In genomic region chr2:17877811-17878221, GRCh38 we compare ENCODE assay signal across 8 cellular contexts. TPM values are rescaled to one million over a fixed set of nuclear protein-coding genes. Genes with fewer than 3 reads are reported as not detected.
DNase-seq lines count a peak whose midpoint lies in the region; TF ChIP-seq lines count a peak whose summit lies in the region.

No MANE protein-coding gene starts in this region.

- H2BK5ac ChIP-seq in mesenchymal stem cell (ENCODE audit: low read depth, low read length, poor library complexity, severe bottlenecking) = no peak overlapping the region

- no peak overlapping the region for H3K27ac ChIP-seq in mesenchymal stem cell (ENCODE audit: low read length, poor library complexity, severe bottlenecking)

- H2BK12ac ChIP-seq in mesenchymal stem cell (ENCODE audit: low read length in 2 of 2) = no peak overlapping the region

- no peak overlapping the region for H3K4ac ChIP-seq in mesenchymal stem cell (ENCODE audit: low read depth in 1 of 2, low read length in 2 of 2)

- no peak overlapping the region for H3K9ac ChIP-seq in mesenchymal stem cell (ENCODE audit: low read length)

- H4K91ac ChIP-seq in mesenchymal stem cell (ENCODE audit: low read length) = no peak overlapping the region

- no peak overlapping the region for H3K14ac ChIP-seq in mesenchymal stem cell (ENCODE audit: low read length in 2 of 2)

- no peak overlapping the region for H2BK120ac ChIP-seq in mesenchymal stem cell (ENCODE audit: low read depth, low read length)

- H3K36me3 ChIP-seq in H7 (replicated peaks; ENCODE audit: control insufficient read depth, insufficient read depth, low read length) (no peaks in the 10 kb centered on the region), mesenchymal stem cell (ENCODE audit: control insufficient read depth in 1 of 2, insufficient read depth in 2 of 2, low read depth in 1 of 2, low read length in 2 of 2) (no peaks in the 10 kb centered on the region)

- DNase-seq in NCI-H2227 (lab: John Stamatoyannopoulos, UW; ENCODE audit: unreplicated experiment) (peak; percentile 36), NCI-H2227 treated with DMSO at 0.1 percent for 48 hours (lab: John Stamatoyannopoulos, UW) (no peak), H7 (peak; percentile 67), NB4 (ENCODE audit: low read depth) (peak; percentile 38), cardiac fibroblast (ENCODE audit: low read depth in 2 of 2) (peak in 1 of 2 donors; percentile 9), mesenchymal stem cell (peak; percentile 26), NCI-H1048 (lab: John Stamatoyannopoulos, UW) (no peak), NCI-H446 (lab: John Stamatoyannopoulos, UW) (no peak)

- H3K79me1 ChIP-seq in mesenchymal stem cell (replicated peaks; ENCODE audit: low read length, poor library complexity, severe bottlenecking) = peaks cover 14% of the 10 kb centered on the region

- TF ChIP-seq CTCF in NB4 (IDR thresholded peaks at IDR 0.05; ENCODE audit: low read depth, low read length) (no peak), cardiac fibroblast (IDR thresholded peaks at IDR 0.05; ENCODE audit: low read depth, low read length) (no peak)

- WGBS in mesenchymal stem cell = 4% methylated on average over 20 of the region's 20 CpGs

- H3K4me3 ChIP-seq in H7 (ENCODE audit: insufficient read depth, low read depth, low read length) = peak overlapping the region; percentile 56
- no peak overlapping the region for H3K4me3 ChIP-seq in NB4 (ENCODE audit: low read depth, low read length)
- peak overlapping the region; percentile 9 to 48 for H3K4me3 ChIP-seq in cardiac fibroblast (replicated peaks in 1 of 2; ENCODE audit: low read depth in 2 of 2, low read length in 2 of 2)
- H3K4me3 ChIP-seq in mesenchymal stem cell (ENCODE audit: insufficient read depth in 1 of 2, low read depth in 1 of 2, low read length in 2 of 2) = peak overlapping the region; percentile 63 to 82

- TF ChIP-seq POLR2A in NB4 (IDR thresholded peaks at IDR 0.05; ENCODE audit: extremely low read depth, insufficient read length) = no peak

- H3K18ac ChIP-seq in mesenchymal stem cell (ENCODE audit: low read depth in 1 of 2, low read length in 2 of 2) = no peak overlapping the region

- no peak overlapping the region for H2BK15ac ChIP-seq in mesenchymal stem cell (ENCODE audit: low read depth, poor library complexity, severe bottlenecking)

- no peak overlapping the region for H3K23ac ChIP-seq in mesenchymal stem cell (ENCODE audit: low read length in 2 of 2)

- H2AFZ ChIP-seq in mesenchymal stem cell (ENCODE audit: low read depth, low read length) = peak overlapping the region; percentile 58

- H3K4me1 ChIP-seq in mesenchymal stem cell (ENCODE audit: control insufficient read depth, insufficient read depth, low read depth, low read length) = peaks cover 17% of the 10 kb centered on the region

- no peaks in the 10 kb centered on the region for H3K9me3 ChIP-seq in mesenchymal stem cell (ENCODE audit: control insufficient read depth, low read length)

- H2AK5ac ChIP-seq in mesenchymal stem cell (ENCODE audit: low read length, severe bottlenecking) = no peak overlapping the region

- H4K8ac ChIP-seq in mesenchymal stem cell (ENCODE audit: low read length) = no peak overlapping the region

- H3K27me3 ChIP-seq in H7 (ENCODE audit: control insufficient read depth, insufficient read depth, low read length) = peaks cover 27% of the 10 kb centered on the region
- peaks cover 23 to 71% of the 10 kb centered on the region in 2 experiments for H3K27me3 ChIP-seq in mesenchymal stem cell (ENCODE audit: control insufficient read depth in 1 of 2, insufficient read depth in 1 of 2, low read length in 2 of 2)

- peak overlapping the region; percentile 70 for H3K4me2 ChIP-seq in mesenchymal stem cell (ENCODE audit: low read length, poor library complexity, severe bottlenecking)

RNA-seq across cellular contexts. Expression of gene KCNS3, which starts 0.7 kb away (rescaled TPM):
- 26.2 and 31.2 TPM in 2 replicates for total RNA-seq in H7 (2014; rRNA removed; shearing (Covaris generic))
- polyA plus RNA-seq in mesenchymal stem cell (2013, experiment 1 of 2) = 5.2 TPM
- polyA plus RNA-seq in mesenchymal stem cell (2013, experiment 2 of 2) = 5.2 TPM

Comparison
In these comparisons a context has a peak if more than half of its experiments do, and no peak if none do; other contexts are left out.
1. DNase-seq: peak in NCI-H2227 (single experiment), H7 (single experiment), NB4 (single experiment) and mesenchymal stem cell (single experiment); none in NCI-H2227 treated with DMSO at 0.1 percent for 48 hours (single experiment), NCI-H1048 (single experiment) and NCI-H446 (0 of 2).